23 cellular contexts compared by ENCODE assay signal in the genomic region with DNA sequence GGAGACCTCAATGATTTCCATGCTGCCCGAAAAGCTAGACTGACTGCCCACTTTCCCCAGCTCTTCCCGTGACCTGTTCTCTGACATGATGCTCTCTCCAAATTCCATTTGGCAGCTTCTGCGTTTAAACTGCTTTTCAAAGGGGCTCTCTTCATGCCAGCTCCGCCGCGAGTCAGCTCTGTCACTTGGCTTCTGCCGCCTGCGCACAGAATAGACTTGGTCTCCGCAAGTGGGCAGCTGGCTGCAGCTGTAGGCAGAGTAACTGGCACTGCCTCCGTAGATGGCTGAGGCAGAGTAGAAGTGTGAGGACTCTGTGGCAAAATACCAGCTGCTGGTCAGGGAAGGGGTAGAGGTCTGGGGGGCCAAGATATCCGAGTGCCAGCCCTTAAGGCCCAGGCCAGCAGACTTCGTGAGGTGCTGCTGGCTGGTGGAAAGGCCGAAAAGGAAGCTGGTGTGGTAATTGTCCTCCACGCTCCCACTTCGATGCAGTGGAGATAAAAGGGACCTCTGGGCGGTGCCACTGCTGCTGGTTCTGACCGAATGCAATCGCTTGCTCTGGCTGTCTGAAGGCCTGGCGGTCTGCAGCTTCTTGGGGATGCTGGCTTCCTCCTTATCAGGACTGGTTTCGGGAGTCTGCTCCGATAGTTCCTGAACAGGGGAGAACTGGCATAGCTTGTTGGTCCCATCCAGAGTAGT.
A peak's percentile ranks its signal among the peaks of the same experiment; 100 is the strongest.
DNase-seq lines count a peak whose midpoint lies in the region; ATAC-seq and TF ChIP-seq lines count a peak whose summit lies in the region.
"Had no signal": no experiment of that assay in that cellular context is flagged by ENCODE, and none has a peak within 500 bp of the region (broad histone marks: within the 10 kb centered on the region; RNA-seq: fewer than 3 reads in every experiment).

No MANE protein-coding gene starts in this region.

- ATAC-seq in CD4-positive, alpha-beta T cell (ENCODE audit: poor library complexity) = no peak
- no peak for ATAC-seq in effector memory CD8-positive, alpha-beta T cell (replicated peaks)
- ATAC-seq: heart left ventricle, mucosa of descending colon had no signal

- H3K36me3 Mint-ChIP-seq in CD4-positive, alpha-beta T cell (ENCODE audit: low read depth) = peaks cover 80% of the 10 kb centered on the region
- H3K36me3 Mint-ChIP-seq in effector memory CD8-positive, alpha-beta T cell (ENCODE audit: insufficient read depth) = peaks cover 26% of the 10 kb centered on the region

- intact Hi-C loops in CD4-positive, alpha-beta T cell (cut with DNase I, micrococcal nuclease) = loop anchor here in 1 of 2 experiments (5.0 kb wide), 1 partner anchor 35 kb away; no protein-coding TSS in a partner anchor
- intact Hi-C loops in colonic mucosa (cut with DNase I) = no loop called here

- H3K36me3 ChIP-seq in colonic mucosa = peaks cover 6% of the 10 kb centered on the region
- H3K36me3 ChIP-seq in SK-N-SH (replicated peaks in 1 of 2; ENCODE audit: control insufficient read depth in 1 of 2, insufficient read depth in 2 of 2, low read length in 1 of 2) = peaks cover 49 to 54% of the 10 kb centered on the region in 2 experiments
- H3K36me3 ChIP-seq: ovary had no signal

- no peak for TF ChIP-seq CTCF in CD4-positive, alpha-beta T cell (IDR thresholded peaks at IDR 0.05)
- TF ChIP-seq CTCF in colonic mucosa (IDR thresholded peaks at IDR 0.05) = no peak
- TF ChIP-seq CTCF in SK-N-SH (IDR thresholded peaks at IDR 0.05) = no peak

- H4K20me1 ChIP-seq in SK-N-SH (ENCODE audit: insufficient read depth) = no peaks in the 10 kb centered on the region
- H4K20me1 ChIP-seq: BLaER1 had no signal

- 96% methylated on average over 18 of the region's 21 CpGs for WGBS in SK-N-SH (ENCODE audit: low lambda C conversion rate)

- no peak overlapping the region for H3K4me2 ChIP-seq in SK-N-SH
- H3K4me2 ChIP-seq: BLaER1 had no signal

- no peaks in the 10 kb centered on the region for H3F3A ChIP-seq in SK-N-SH (replicated peaks; ENCODE audit: insufficient read depth)

- H3K27ac ChIP-seq in CD4-positive, alpha-beta T cell (ENCODE audit: low read depth, low read length) = no peak overlapping the region
- H3K27ac ChIP-seq in colonic mucosa = no peak overlapping the region
- no peak overlapping the region for H3K27ac ChIP-seq in SK-N-SH (ENCODE audit: low read depth in 2 of 2, low read length in 1 of 2)
- H3K27ac ChIP-seq: BLaER1, esophagus muscularis mucosa, ovary had no signal

- no peak overlapping the region for H3K4me3 Mint-ChIP-seq in CD4-positive, alpha-beta T cell
- no peak overlapping the region for H3K4me3 Mint-ChIP-seq in effector memory CD8-positive, alpha-beta T cell
- H3K4me3 Mint-ChIP-seq: brain, type B pancreatic cell had no signal

- no peaks in the 10 kb centered on the region for H3K27me3 ChIP-seq in CD4-positive, alpha-beta T cell (ENCODE audit: control insufficient read depth, insufficient read depth, low read length)
- H3K27me3 ChIP-seq in colonic mucosa = no peaks in the 10 kb centered on the region
- H3K27me3 ChIP-seq in SK-N-SH (ENCODE audit: insufficient read depth) = no peaks in the 10 kb centered on the region
- H3K27me3 ChIP-seq: BLaER1, esophagus muscularis mucosa, heart left ventricle, ovary had no signal

- no peaks in the 10 kb centered on the region for H3K27me3 Mint-ChIP-seq in CD4-positive, alpha-beta T cell
- no peaks in the 10 kb centered on the region for H3K27me3 Mint-ChIP-seq in effector memory CD8-positive, alpha-beta T cell
- H3K27me3 Mint-ChIP-seq: brain, type B pancreatic cell had no signal

- H3K27ac Mint-ChIP-seq in CD4-positive, alpha-beta T cell = peak overlapping the region; percentile 93
- peak overlapping the region; percentile 60 to 97 for H3K27ac Mint-ChIP-seq in effector memory CD8-positive, alpha-beta T cell
- H3K27ac Mint-ChIP-seq: type B pancreatic cell had no signal

- H3K9ac ChIP-seq in colonic mucosa (ENCODE audit: low read depth in 2 of 2, low read length in 2 of 2) (no peak overlapping the region), SK-N-SH (no peak overlapping the region)
- H3K9ac ChIP-seq: BLaER1 had no signal

- H2AFZ ChIP-seq in SK-N-SH (ENCODE audit: low read depth) = no peak overlapping the region

- no peak for TF ChIP-seq EP300 in SK-N-SH (IDR thresholded peaks at IDR 0.05; ENCODE audit: borderline replicate concordance in 1 of 2, low read depth in 1 of 2, low read length in 1 of 2)

- no peak for TF ChIP-seq RAD21 in SK-N-SH (IDR thresholded peaks at IDR 0.05; ENCODE audit: low read length)

- no peaks in the 10 kb centered on the region for H3K9me3 Mint-ChIP-seq in CD4-positive, alpha-beta T cell
- H3K9me3 Mint-ChIP-seq in effector memory CD8-positive, alpha-beta T cell = no peaks in the 10 kb centered on the region

- H3K9me3 ChIP-seq in CD4-positive, alpha-beta T cell (ENCODE audit: control insufficient read depth, low read length) = no peaks in the 10 kb centered on the region
- no peaks in the 10 kb centered on the region for H3K9me3 ChIP-seq in colonic mucosa
- H3K9me3 ChIP-seq in SK-N-SH = no peaks in the 10 kb centered on the region
- H3K9me3 ChIP-seq: esophagus muscularis mucosa, heart left ventricle, mucosa of descending colon, ovary had no signal

- no peak for DNase-seq in CD4-positive, alpha-beta T cell
- DNase-seq in NCI-H1092 treated with DMSO at 0.1 percent for 48 hours (lab: John Stamatoyannopoulos, UW) (peak; percentile 74), nucleus accumbens (lab: John Stamatoyannopoulos, UW) (peak in 54 of 56 donors; percentile 13 to 90 (median 73)), SKM-1 (lab: John Stamatoyannopoulos, UW; ENCODE audit: unreplicated experiment) (no peak), GM19238 (ENCODE audit: insufficient read length, low spot score) (no peak), colonic mucosa (no peak), SK-N-SH (no peak)
- DNase-seq in effector memory CD8-positive, alpha-beta T cell = no peak
- DNase-seq: activated CD4-positive, alpha-beta T cell treated with anti-CD3 and anti-CD28 coated beads for 4 hours; heart left ventricle; kidney; mucosa of descending colon; NCI-H2029 treated with DMSO at 0.1 percent for 48 hours; NCI-H510A; ovary; SHP77; stimulated activated CD4-positive, alpha-beta T cell treated with anti-CD3 and anti-CD28 coated beads, Interleukin-4, amount 100 ng/mL, for 24 hours; stimulated activated CD8-positive, alpha-beta memory T cell treated with anti-CD3 and anti-CD28 coated beads, Interleukin-4, amount 100 ng/mL, for 48 hours had no signal

- H3K9me2 ChIP-seq in SK-N-SH = no peaks in the 10 kb centered on the region

- H3K4me1 ChIP-seq in colonic mucosa (no peaks in the 10 kb centered on the region), SK-N-SH (ENCODE audit: control insufficient read depth in 1 of 2, insufficient read depth in 2 of 2, low read depth in 1 of 2, low read length in 1 of 2) (no peaks in the 10 kb centered on the region)

- peaks cover 17% of the 10 kb centered on the region for H3K79me2 ChIP-seq in SK-N-SH (ENCODE audit: insufficient read depth)

- no peak overlapping the region for H3K4me3 ChIP-seq in colonic mucosa
- no peak overlapping the region for H3K4me3 ChIP-seq in SK-N-SH (ENCODE audit: low read depth in 2 of 2, low read length in 1 of 2)
- H3K4me3 ChIP-seq: BLaER1, esophagus muscularis mucosa, heart left ventricle, mucosa of descending colon, ovary, skin epidermis had no signal

- POLR2A ChIA-PET in CD4-positive, alpha-beta T cell (lab: Charles Lee) = interaction anchor here (1.5 to 6.4 kb wide), 8 partner anchors 10 to 120 kb away, joined by 3 to 66 read pairs (median 16); a partner anchor contains a TSS
- POLR2A ChIA-PET in SK-N-SH (lab: Yijun Ruan, JAX) = interaction anchor here (0.8 kb wide), 1 partner anchor 26 kb away, joined by 3 read pairs; no protein-coding TSS in a partner anchor

- H3K4me1 Mint-ChIP-seq in CD4-positive, alpha-beta T cell (ENCODE audit: low read depth) = peaks cover 54% of the 10 kb centered on the region
- H3K4me1 Mint-ChIP-seq in effector memory CD8-positive, alpha-beta T cell (ENCODE audit: low read depth in 2 of 2) = peaks cover 23 to 29% of the 10 kb centered on the region in 2 donors

- CTCF ChIA-PET in CD4-positive, alpha-beta T cell (lab: Charles Lee) = interaction anchor here (1.0 to 2.4 kb wide), 5 partner anchors 10 to 260 kb away, joined by 3 to 13 read pairs (median 3); no protein-coding TSS in a partner anchor
- CTCF ChIA-PET in SK-N-SH (lab: Yijun Ruan, JAX) = interaction anchor here (0.5 to 2.4 kb wide), 5 partner anchors 18 to 992 kb away, joined by 3 to 6 read pairs (median 3); no protein-coding TSS in a partner anchor

TF ChIP-seq in SK-N-SH, 30 proteins besides CTCF, POLR2A, EP300 and RAD21 (continues in another document):
- TF ChIP-seq FOXJ3 (CRISPR knock-in tag; IDR thresholded peaks at IDR 0.05) (no peak), TCF12 (IDR thresholded peaks at IDR 0.05) (no peak), SMC3 (IDR thresholded peaks at IDR 0.05; ENCODE audit: low read depth, low read length) (no peak), FOSL2 (IDR thresholded peaks at IDR 0.05; ENCODE audit: borderline replicate concordance, low read depth) (no peak), RXRA (IDR thresholded peaks at IDR 0.05; ENCODE audit: borderline replicate concordance, low read depth) (no peak), MXI1 (IDR thresholded peaks at IDR 0.05; ENCODE audit: low read depth, low read length) (no peak), MEF2A (IDR thresholded peaks at IDR 0.05; ENCODE audit: borderline replicate concordance, low read depth) (no peak), RCOR1 (IDR thresholded peaks at IDR 0.05; ENCODE audit: low read length) (no peak), EZH2phosphoT487 (IDR thresholded peaks at IDR 0.05; ENCODE audit: borderline replicate concordance, low read depth) (no peak), FOXM1 (IDR thresholded peaks at IDR 0.05; ENCODE audit: low read depth) (no peak)
- TF ChIP-seq, protein P1, sequence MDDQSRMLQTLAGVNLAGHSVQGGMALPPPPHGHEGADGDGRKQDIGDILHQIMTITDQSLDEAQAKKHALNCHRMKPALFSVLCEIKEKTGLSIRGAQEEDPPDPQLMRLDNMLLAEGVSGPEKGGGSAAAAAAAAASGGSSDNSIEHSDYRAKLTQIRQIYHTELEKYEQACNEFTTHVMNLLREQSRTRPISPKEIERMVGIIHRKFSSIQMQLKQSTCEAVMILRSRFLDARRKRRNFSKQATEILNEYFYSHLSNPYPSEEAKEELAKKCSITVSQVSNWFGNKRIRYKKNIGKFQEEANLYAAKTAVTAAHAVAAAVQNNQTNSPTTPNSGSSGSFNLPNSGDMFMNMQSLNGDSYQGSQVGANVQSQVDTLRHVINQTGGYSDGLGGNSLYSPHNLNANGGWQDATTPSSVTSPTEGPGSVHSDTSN (IDR thresholded peaks at IDR 0.05) = no peak
- TF ChIP-seq, protein P2, sequence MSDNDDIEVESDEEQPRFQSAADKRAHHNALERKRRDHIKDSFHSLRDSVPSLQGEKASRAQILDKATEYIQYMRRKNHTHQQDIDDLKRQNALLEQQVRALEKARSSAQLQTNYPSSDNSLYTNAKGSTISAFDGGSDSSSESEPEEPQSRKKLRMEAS (IDR thresholded peaks at IDR 0.05; ENCODE audit: low read depth) = no peak

Comparison
In these comparisons a context has a peak if more than half of its experiments do, and no peak if none do; other contexts are left out.
1. DNase-seq: peak in NCI-H1092 treated with DMSO at 0.1 percent for 48 hours (single experiment) and nucleus accumbens (54 of 56); none in CD4-positive, alpha-beta T cell (0 of 10), effector memory CD8-positive, alpha-beta T cell (0 of 3), SKM-1 (single experiment), GM19238 (single experiment), colonic mucosa (single experiment) and SK-N-SH (single experiment).